8 cellular contexts compared by ENCODE assay signal in genomic region chr5:963673-964531, GRCh38. TPM values are rescaled to one million over a fixed set of nuclear protein-coding genes. Genes with fewer than 3 reads are reported as not detected.
DNase-seq lines count a peak whose midpoint lies in the region; ATAC-seq and TF ChIP-seq lines count a peak whose summit lies in the region.

No MANE protein-coding gene starts in this region.

- H3K27me3 Mint-ChIP-seq in stimulated activated naive CD8-positive, alpha-beta T cell treated with anti-CD3 and anti-CD28 coated beads, Interleukin-15, amount 100 ng/mL, for 72 hours = peaks cover 70% of the 10 kb centered on the region

- peak overlapping the region; percentile 94 to 95 for H3K4me3 Mint-ChIP-seq in stimulated activated naive CD8-positive, alpha-beta T cell treated with anti-CD3 and anti-CD28 coated beads, Interleukin-15, amount 100 ng/mL, for 72 hours

- H3K27ac Mint-ChIP-seq in stimulated activated naive CD8-positive, alpha-beta T cell treated with anti-CD3 and anti-CD28 coated beads, Interleukin-15, amount 100 ng/mL, for 72 hours = peak overlapping the region; percentile 95 to 97

- no peaks in the 10 kb centered on the region for H3K9me3 Mint-ChIP-seq in stimulated activated naive CD8-positive, alpha-beta T cell treated with anti-CD3 and anti-CD28 coated beads, Interleukin-15, amount 100 ng/mL, for 72 hours

- intact Hi-C loops in heart right ventricle (cut with DNase I) = no loop called here

- peaks cover 0 to 30% (median 20%) of the 10 kb centered on the region in 7 donors for H3K27me3 ChIP-seq in heart right ventricle
- peaks cover 0 to 14% of the 10 kb centered on the region in 2 donors for H3K27me3 ChIP-seq in tibial nerve

- H3K4me1 ChIP-seq in heart right ventricle (peaks cover 4 to 36% (median 17%) of the 10 kb centered on the region in 9 donors), tibial nerve (peaks cover 0 to 9% (median 0%) of the 10 kb centered on the region in 4 donors)

- peak; percentile 29 for DNase-seq in activated gamma-delta T cell treated with Interleukin-2 at 50 U/mL for 16 hours
- no peak for DNase-seq in activated gamma-delta T cell (lab: John Stamatoyannopoulos, UW)
- DNase-seq in activated CD4-positive, alpha-beta T cell treated with anti-CD3 and anti-CD28 coated beads, Interleukin-2, amount 50 U/mL, for 1 hour = peak; percentile 32
- peak; percentile 44 to 61 for DNase-seq in heart right ventricle
- DNase-seq in stimulated activated naive CD8-positive, alpha-beta T cell treated with anti-CD3 and anti-CD28 coated beads, Interleukin-15, amount 100 ng/mL, for 72 hours = peak; percentile 70 to 88
- no peak for DNase-seq in HPDE6-E6E7 (ENCODE audit: extremely low spot score)
- no peak for DNase-seq in tibial nerve (ENCODE audit: low spot score in 2 of 2)

- H3K36me3 ChIP-seq in heart right ventricle (no peaks in the 10 kb centered on the region), tibial nerve (no peaks in the 10 kb centered on the region)

- peak overlapping the region in 1 of 10 donors; percentile 9 for H3K4me3 ChIP-seq in heart right ventricle
- no peak overlapping the region for H3K4me3 ChIP-seq in tibial nerve

- no peak for TF ChIP-seq CTCF in heart right ventricle (IDR thresholded peaks at IDR 0.05)
- TF ChIP-seq CTCF in tibial nerve (IDR thresholded peaks at IDR 0.05) = no peak

- WGBS in heart right ventricle, 2 donors = 53 to 67% methylated on average over 31 of the region's 31 CpGs
- WGBS in tibial nerve, 2 donors = 66 to 68% methylated on average over 24 to 29 of the region's 31 CpGs

- no peak for TF ChIP-seq EP300 in tibial nerve (IDR thresholded peaks at IDR 0.05)

- ATAC-seq in HG03342 (IDR thresholded peaks at IDR 0.05; ENCODE audit: unreplicated experiment) = peak; percentile 82
- ATAC-seq in heart right ventricle = peak; percentile 48 to 79 (median 66)
- ATAC-seq in stimulated activated naive CD8-positive, alpha-beta T cell treated with anti-CD3 and anti-CD28 coated beads, Interleukin-15, amount 100 ng/mL, for 72 hours = peak; percentile 93

- peak overlapping the region in 5 of 10 donors; percentile 8 to 64 (median 23) for H3K27ac ChIP-seq in heart right ventricle
- H3K27ac ChIP-seq in tibial nerve = no peak overlapping the region

- TF ChIP-seq POLR2A in tibial nerve (IDR thresholded peaks at IDR 0.05) = no peak

- peaks cover 75% of the 10 kb centered on the region for H3K4me1 Mint-ChIP-seq in stimulated activated naive CD8-positive, alpha-beta T cell treated with anti-CD3 and anti-CD28 coated beads, Interleukin-15, amount 100 ng/mL, for 72 hours

- H3K9me3 ChIP-seq in heart right ventricle = no peaks in the 10 kb centered on the region
- H3K9me3 ChIP-seq in tibial nerve = no peaks in the 10 kb centered on the region

RNA-seq across cellular contexts. Expression of gene NKD2, which starts 44.7 kb away (rescaled TPM):
- total RNA-seq in heart right ventricle (1 to 10 TPM in 7 of 10 donors, under 1 TPM in 3; 0.31 to 4.5 (median 1.5) TPM), tibial nerve (1 to 10 TPM in 1 of 4 donors, under 1 TPM in 1, not detected in 2; 0.60 to 4.7 TPM)
- polyA plus RNA-seq in heart right ventricle = 10 to 100 TPM in 1 of 2 donors, 1 to 10 TPM in 1; 5.3 to 12.7 TPM

Comparison
In these comparisons a context has a peak if more than half of its experiments do, and no peak if none do; other contexts are left out.
1. DNase-seq: peak in activated gamma-delta T cell treated with Interleukin-2 at 50 U/mL for 16 hours (single experiment), activated CD4-positive, alpha-beta T cell treated with anti-CD3 and anti-CD28 coated beads, Interleukin-2, amount 50 U/mL, for 1 hour (single experiment), heart right ventricle (2 of 2) and stimulated activated naive CD8-positive, alpha-beta T cell treated with anti-CD3 and anti-CD28 coated beads, Interleukin-15, amount 100 ng/mL, for 72 hours (2 of 2); none in activated gamma-delta T cell (single experiment), HPDE6-E6E7 (single experiment) and tibial nerve (0 of 2).
2. Peak in every context shown above with its lines, with median percentiles within 50 percentile points of each other: ATAC-seq.